Comparison of ENCODE assay signal across 13 cellular contexts in genomic region chr20:10910535-10911239, GRCh38.
A peak's percentile ranks its signal among the peaks of the same experiment; 100 is the strongest.
DNase-seq lines count a peak whose midpoint lies in the region; ATAC-seq and TF ChIP-seq lines count a peak whose summit lies in the region.
"Had no signal": no experiment of that assay in that cellular context is flagged by ENCODE, and none has a peak within 500 bp of the region (broad histone marks: within the 10 kb centered on the region; RNA-seq: fewer than 3 reads in every experiment).

No MANE protein-coding gene starts in this region.

- no peaks in the 10 kb centered on the region for H3K27me3 Mint-ChIP-seq in neural crest cell (ENCODE audit: low read depth)
- H3K27me3 Mint-ChIP-seq: CD4-positive, CD25-positive, alpha-beta regulatory T cell; T-cell had no signal

- no peak overlapping the region for H3K9ac ChIP-seq in mammary epithelial cell (ENCODE audit: insufficient read depth, low read length)

- CTCF ChIA-PET in mammary epithelial cell (lab: Charles Lee; ENCODE audit: low non-redundant PET), result no interaction called here

- peaks cover 4% of the 10 kb centered on the region for H3K9me3 Mint-ChIP-seq in neural crest cell

- no peak overlapping the region for H3K4me3 Mint-ChIP-seq in neural crest cell
- H3K4me3 Mint-ChIP-seq: CD4-positive, CD25-positive, alpha-beta regulatory T cell; T-cell had no signal

- intact Hi-C loops in mammary epithelial cell (cut with micrococcal nuclease), result no loop called here
- intact Hi-C loops in breast epithelium (cut with DNase I; ENCODE audit: low total_unique reads), result no loop called here
- intact Hi-C loops in uterus (cut with DNase I; ENCODE audit: low total_unique reads), result no loop called here

- no peak overlapping the region for H3K4me3 ChIP-seq in mammary epithelial cell (replicated peaks in 1 of 3; ENCODE audit: insufficient read depth in 1 of 3, low read depth in 2 of 3, low read length in 3 of 3)
- no peak overlapping the region for H3K4me3 ChIP-seq in breast epithelium
- no peak overlapping the region for H3K4me3 ChIP-seq in cardiac muscle cell
- H3K4me3 ChIP-seq in uterus, result no peak overlapping the region

- peak overlapping the region; percentile 13 for H2AFZ ChIP-seq in mammary epithelial cell (ENCODE audit: low read depth, low read length)

- TF ChIP-seq CTCF in mammary epithelial cell (conservative IDR thresholded peaks at IDR 0.05 in 1 of 2, IDR thresholded peaks at IDR 0.05 in 1 of 2; ENCODE audit: extremely low read depth in 1 of 2, insufficient read depth in 1 of 2, low read depth in 1 of 2, low read length in 2 of 2), result no peak
- no peak for TF ChIP-seq CTCF in breast epithelium (IDR thresholded peaks at IDR 0.05)
- peak; percentile 28 for TF ChIP-seq CTCF in cardiac muscle cell (IDR thresholded peaks at IDR 0.05; ENCODE audit: low read depth, low read length)
- TF ChIP-seq CTCF in neural crest cell (conservative IDR thresholded peaks at IDR 0.05), result no peak
- no peak for TF ChIP-seq CTCF in uterus (IDR thresholded peaks at IDR 0.05)

- DNase-seq in mammary epithelial cell (no peak), breast epithelium (ENCODE audit: low spot score in 2 of 2) (no peak), cardiac muscle cell (ENCODE audit: low read depth in 1 of 2, low spot score in 1 of 2) (peak in 1 of 2 donors; percentile 64), neural crest cell (ENCODE audit: low read depth, low spot score) (no peak), uterus (no peak), DMS53 (lab: John Stamatoyannopoulos, UW) (no peak)
- no peak for DNase-seq in stimulated activated CD4-positive, alpha-beta T cell treated with anti-CD3 and anti-CD28 coated beads, Interleukin-4, amount 100 ng/mL, for 4 hours
- DNase-seq: 8988T; activated naive CD4-positive, alpha-beta T cell; CD4-positive, CD25-positive, alpha-beta regulatory T cell; NCI-H69; T-cell had no signal

- no TSS peak for BruUV-seq in mammary epithelial cell (replicated peaks; lab: Mats Ljungman, UMichigan)

- H3K4me2 ChIP-seq in mammary epithelial cell (ENCODE audit: insufficient read depth, low read depth, low read length), result no peak overlapping the region

- TF ChIP-seq POLR2A in breast epithelium (IDR thresholded peaks at IDR 0.05) (no peak), uterus (IDR thresholded peaks at IDR 0.05) (no peak)

- H3K27ac ChIP-seq in mammary epithelial cell (ENCODE audit: insufficient read depth, low read depth, low read length) (no peak overlapping the region), breast epithelium (no peak overlapping the region), cardiac muscle cell (no peak overlapping the region), uterus (peak overlapping the region; percentile 35 to 36)

- dilution Hi-C loops in mammary epithelial cell (cut with HindIII; ENCODE audit: low sequenced_read_pairs), result no loop called here

- H3K4me1 ChIP-seq in mammary epithelial cell (ENCODE audit: insufficient read depth, low read length), result no peaks in the 10 kb centered on the region
- no peaks in the 10 kb centered on the region for H3K4me1 ChIP-seq in breast epithelium
- H3K4me1 ChIP-seq in cardiac muscle cell (ENCODE audit: low read depth), result no peaks in the 10 kb centered on the region
- H3K4me1 ChIP-seq in uterus, result no peaks in the 10 kb centered on the region

- H3K27me3 ChIP-seq in mammary epithelial cell (ENCODE audit: insufficient read depth, low read length) (no peaks in the 10 kb centered on the region), breast epithelium (no peaks in the 10 kb centered on the region), cardiac muscle cell (no peaks in the 10 kb centered on the region), uterus (no peaks in the 10 kb centered on the region)

- peaks cover 5% of the 10 kb centered on the region for H3K4me1 Mint-ChIP-seq in neural crest cell
- H3K4me1 Mint-ChIP-seq: CD4-positive, CD25-positive, alpha-beta regulatory T cell; T-cell had no signal

- no peaks in the 10 kb centered on the region for H3K36me3 Mint-ChIP-seq in neural crest cell (ENCODE audit: low read depth)
- H3K36me3 Mint-ChIP-seq: CD4-positive, CD25-positive, alpha-beta regulatory T cell; T-cell had no signal

- in situ Hi-C loops in mammary epithelial cell (cut with MboI; ENCODE audit: low sequenced_read_pairs in 2 of 2), result no loop called here

- H3K27ac Mint-ChIP-seq in neural crest cell (ENCODE audit: unreplicated experiment), result peak overlapping the region; percentile 25
- H3K27ac Mint-ChIP-seq: CD4-positive, CD25-positive, alpha-beta regulatory T cell; T-cell had no signal

- WGBS in mammary epithelial cell (ENCODE audit: low coverage, missing lambda C conversion rate), result 81% methylated on average over 12 of the region's 12 CpGs

- no peaks in the 10 kb centered on the region for H3K9me3 ChIP-seq in mammary epithelial cell (replicated peaks; ENCODE audit: insufficient read depth, low read length)
- H3K9me3 ChIP-seq in breast epithelium, result no peaks in the 10 kb centered on the region
- H3K9me3 ChIP-seq in cardiac muscle cell (ENCODE audit: low read depth), result no peaks in the 10 kb centered on the region
- H3K9me3 ChIP-seq in uterus, result no peaks in the 10 kb centered on the region

- no peak for ATAC-seq in HG02840 (IDR thresholded peaks at IDR 0.05; ENCODE audit: low FRiP score, unreplicated experiment)
- ATAC-seq: T-cell had no signal

- H3K79me2 ChIP-seq in mammary epithelial cell (ENCODE audit: insufficient read depth, low read length), result no peaks in the 10 kb centered on the region

- H3K36me3 ChIP-seq in mammary epithelial cell (ENCODE audit: insufficient read depth, low read length) (no peaks in the 10 kb centered on the region), breast epithelium (no peaks in the 10 kb centered on the region), cardiac muscle cell (no peaks in the 10 kb centered on the region), uterus (no peaks in the 10 kb centered on the region)

- H4K20me1 ChIP-seq in mammary epithelial cell (ENCODE audit: insufficient read depth, low read length), result no peaks in the 10 kb centered on the region

Comparison
In these comparisons a context has a peak if more than half of its experiments do, and no peak if none do; other contexts are left out.
1. H3K27ac ChIP-seq: peak in uterus (2 of 2); none in mammary epithelial cell (single experiment), breast epithelium (0 of 2) and cardiac muscle cell (single experiment).